Comparison of ENCODE assay signal across 8 cellular contexts in the genomic region with DNA sequence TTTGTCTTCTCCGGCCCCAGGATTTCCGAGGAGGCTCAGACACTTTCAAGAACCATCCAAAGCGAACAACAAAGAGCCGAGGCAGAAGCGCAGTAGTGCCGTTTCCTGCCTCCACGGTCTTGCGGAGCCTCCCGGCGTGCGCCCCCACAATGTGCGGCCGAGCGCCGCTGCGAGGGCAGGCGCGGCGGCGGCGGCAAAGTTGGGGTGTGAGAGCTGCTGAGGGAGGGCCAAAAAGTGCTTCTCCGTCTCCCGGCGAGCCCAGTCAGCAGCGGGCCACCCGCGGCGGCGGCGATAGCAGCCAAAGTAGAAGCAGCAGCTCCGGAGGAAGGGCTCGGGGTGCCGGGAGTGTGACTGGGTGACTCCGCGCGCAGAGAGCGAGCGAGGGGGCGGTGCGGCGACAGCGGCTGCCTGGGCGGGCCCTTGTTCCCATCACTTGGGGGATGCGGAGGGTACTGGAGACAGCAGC.
A peak's percentile ranks its signal among the peaks of the same experiment; 100 is the strongest.
DNase-seq lines count a peak whose midpoint lies in the region; ATAC-seq and TF ChIP-seq lines count a peak whose summit lies in the region.

No MANE protein-coding gene starts in this region.

- H3K27ac Mint-ChIP-seq in WTC11, result no peak overlapping the region
- peak overlapping the region in 1 of 10 donors; percentile 37 for H3K27ac Mint-ChIP-seq in naive thymus-derived CD8-positive, alpha-beta T cell

- H3K4me3 ChIP-seq in foreskin fibroblast (ENCODE audit: low read depth in 1 of 2, low read length in 2 of 2), result peak overlapping the region; percentile 80 to 98

- no peaks in the 10 kb centered on the region for H3K9me3 Mint-ChIP-seq in WTC11
- peaks cover 0 to 9% (median 0%) of the 10 kb centered on the region in 9 donors for H3K9me3 Mint-ChIP-seq in naive thymus-derived CD8-positive, alpha-beta T cell

- TF ChIP-seq CTCF in WTC11 (IDR thresholded peaks at IDR 0.05) (no peak), foreskin fibroblast (IDR thresholded peaks at IDR 0.05; ENCODE audit: low read depth, low read length) (peak; percentile 16)

- peak; percentile 62 for ATAC-seq in HG03432 (IDR thresholded peaks at IDR 0.05; ENCODE audit: unreplicated experiment)
- ATAC-seq in WTC11, result peak; percentile 55
- peak; percentile 67 to 77 for ATAC-seq in naive thymus-derived CD8-positive, alpha-beta T cell
- ATAC-seq in GM18873 (IDR thresholded peaks at IDR 0.05; ENCODE audit: low FRiP score, unreplicated experiment), result no peak

- no peaks in the 10 kb centered on the region for H3K36me3 Mint-ChIP-seq in WTC11
- peaks cover 0 to 3% (median 0%) of the 10 kb centered on the region in 3 donors for H3K36me3 Mint-ChIP-seq in naive thymus-derived CD8-positive, alpha-beta T cell

- H3K4me1 Mint-ChIP-seq in WTC11, result peaks cover 29% of the 10 kb centered on the region
- H3K4me1 Mint-ChIP-seq in naive thymus-derived CD8-positive, alpha-beta T cell, result peaks cover 4 to 8% (median 6%) of the 10 kb centered on the region in 4 donors

- H3K4me3 Mint-ChIP-seq in WTC11, result no peak overlapping the region
- H3K4me3 Mint-ChIP-seq in naive thymus-derived CD8-positive, alpha-beta T cell, result no peak overlapping the region

- no peaks in the 10 kb centered on the region for H3K27me3 Mint-ChIP-seq in WTC11 (ENCODE audit: low read depth)
- peaks cover 5 to 21% (median 9%) of the 10 kb centered on the region in 5 donors for H3K27me3 Mint-ChIP-seq in naive thymus-derived CD8-positive, alpha-beta T cell

- CTCF ChIA-PET in WTC11 (lab: Charles Lee), result interaction anchor here (0.7 to 1.6 kb wide), 5 partner anchors 67 to 387 kb away, joined by 3 to 5 read pairs (median 4); no protein-coding TSS in a partner anchor

- POLR2A ChIA-PET in WTC11 (lab: Charles Lee), result interaction anchor here (1.4 to 1.8 kb wide), 2 partner anchors 21 to 25 kb away, joined by 4 to 6 read pairs; no protein-coding TSS in a partner anchor
- POLR2A ChIA-PET in naive thymus-derived CD8-positive, alpha-beta T cell (lab: Charles Lee), result no interaction called here

- DNase-seq in DMS 273 (lab: John Stamatoyannopoulos, UW; ENCODE audit: unreplicated experiment), result peak; percentile 80
- DNase-seq in DMS 273 treated with DMSO at 0.1 percent for 48 hours (lab: John Stamatoyannopoulos, UW), result no peak
- DNase-seq in WTC11 (ENCODE audit: low spot score), result peak; percentile 65
- peak; percentile 72 to 89 for DNase-seq in foreskin fibroblast
- DNase-seq in naive thymus-derived CD8-positive, alpha-beta T cell, result peak in 9 of 10 donors; percentile 1 to 65 (median 33)
- DNase-seq in effector CD4-positive, alpha-beta T cell, result no peak

TF ChIP-seq in WTC11, 78 proteins besides CTCF, POLR2A, EP300 and RAD21:
- TF ChIP-seq FOXP1 (CRISPR knock-in tag; IDR thresholded peaks at IDR 0.05; ENCODE audit: borderline replicate concordance) (peak; percentile 76), FOXK1 (CRISPR knock-in tag; IDR thresholded peaks at IDR 0.05) (peak; percentile 36; the same call in 1 of the 2 replicates), IRF2 (CRISPR knock-in tag; IDR thresholded peaks at IDR 0.05; ENCODE audit: borderline replicate concordance, low read depth) (no peak), JUN (CRISPR knock-in tag; IDR thresholded peaks at IDR 0.05) (0 out of 2 replicates have a peak, but pooled peaks have one; percentile 11), KAT7 (CRISPR knock-in tag; IDR thresholded peaks at IDR 0.05; ENCODE audit: borderline replicate concordance) (peak; percentile 94; the same call in 1 of the 2 replicates), NFE2L1 (CRISPR knock-in tag; IDR thresholded peaks at IDR 0.05) (no peak), OVOL2 (CRISPR knock-in tag; IDR thresholded peaks at IDR 0.05; ENCODE audit: borderline replicate concordance) (no peak), NFATC4 (CRISPR knock-in tag; IDR thresholded peaks at IDR 0.05) (no peak), ZNF396 (CRISPR knock-in tag; IDR thresholded peaks at IDR 0.05; ENCODE audit: borderline replicate concordance) (no peak), MYBL2 (CRISPR knock-in tag; IDR thresholded peaks at IDR 0.05) (peak; percentile 74; the same call in 1 of the 2 replicates), HMGXB4 (CRISPR knock-in tag; IDR thresholded peaks at IDR 0.05) (peak; percentile 83), HMGA2 (CRISPR knock-in tag; IDR thresholded peaks at IDR 0.05) (no peak), GABPB1 (CRISPR knock-in tag; IDR thresholded peaks at IDR 0.05) (no peak), RELA (CRISPR knock-in tag; IDR thresholded peaks at IDR 0.05; ENCODE audit: borderline replicate concordance) (peak; percentile 56; the same call in 1 of the 2 replicates)
- TF ChIP-seq, protein P1, sequence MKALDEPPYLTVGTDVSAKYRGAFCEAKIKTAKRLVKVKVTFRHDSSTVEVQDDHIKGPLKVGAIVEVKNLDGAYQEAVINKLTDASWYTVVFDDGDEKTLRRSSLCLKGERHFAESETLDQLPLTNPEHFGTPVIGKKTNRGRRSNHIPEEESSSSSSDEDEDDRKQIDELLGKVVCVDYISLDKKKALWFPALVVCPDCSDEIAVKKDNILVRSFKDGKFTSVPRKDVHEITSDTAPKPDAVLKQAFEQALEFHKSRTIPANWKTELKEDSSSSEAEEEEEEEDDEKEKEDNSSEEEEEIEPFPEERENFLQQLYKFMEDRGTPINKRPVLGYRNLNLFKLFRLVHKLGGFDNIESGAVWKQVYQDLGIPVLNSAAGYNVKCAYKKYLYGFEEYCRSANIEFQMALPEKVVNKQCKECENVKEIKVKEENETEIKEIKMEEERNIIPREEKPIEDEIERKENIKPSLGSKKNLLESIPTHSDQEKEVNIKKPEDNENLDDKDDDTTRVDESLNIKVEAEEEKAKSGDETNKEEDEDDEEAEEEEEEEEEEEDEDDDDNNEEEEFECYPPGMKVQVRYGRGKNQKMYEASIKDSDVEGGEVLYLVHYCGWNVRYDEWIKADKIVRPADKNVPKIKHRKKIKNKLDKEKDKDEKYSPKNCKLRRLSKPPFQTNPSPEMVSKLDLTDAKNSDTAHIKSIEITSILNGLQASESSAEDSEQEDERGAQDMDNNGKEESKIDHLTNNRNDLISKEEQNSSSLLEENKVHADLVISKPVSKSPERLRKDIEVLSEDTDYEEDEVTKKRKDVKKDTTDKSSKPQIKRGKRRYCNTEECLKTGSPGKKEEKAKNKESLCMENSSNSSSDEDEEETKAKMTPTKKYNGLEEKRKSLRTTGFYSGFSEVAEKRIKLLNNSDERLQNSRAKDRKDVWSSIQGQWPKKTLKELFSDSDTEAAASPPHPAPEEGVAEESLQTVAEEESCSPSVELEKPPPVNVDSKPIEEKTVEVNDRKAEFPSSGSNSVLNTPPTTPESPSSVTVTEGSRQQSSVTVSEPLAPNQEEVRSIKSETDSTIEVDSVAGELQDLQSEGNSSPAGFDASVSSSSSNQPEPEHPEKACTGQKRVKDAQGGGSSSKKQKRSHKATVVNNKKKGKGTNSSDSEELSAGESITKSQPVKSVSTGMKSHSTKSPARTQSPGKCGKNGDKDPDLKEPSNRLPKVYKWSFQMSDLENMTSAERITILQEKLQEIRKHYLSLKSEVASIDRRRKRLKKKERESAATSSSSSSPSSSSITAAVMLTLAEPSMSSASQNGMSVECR (CRISPR knock-in tag; IDR thresholded peaks at IDR 0.05; ENCODE audit: borderline replicate concordance), result peak; percentile 58; the same call in 1 of the 2 replicates
- TF ChIP-seq, protein P2, sequence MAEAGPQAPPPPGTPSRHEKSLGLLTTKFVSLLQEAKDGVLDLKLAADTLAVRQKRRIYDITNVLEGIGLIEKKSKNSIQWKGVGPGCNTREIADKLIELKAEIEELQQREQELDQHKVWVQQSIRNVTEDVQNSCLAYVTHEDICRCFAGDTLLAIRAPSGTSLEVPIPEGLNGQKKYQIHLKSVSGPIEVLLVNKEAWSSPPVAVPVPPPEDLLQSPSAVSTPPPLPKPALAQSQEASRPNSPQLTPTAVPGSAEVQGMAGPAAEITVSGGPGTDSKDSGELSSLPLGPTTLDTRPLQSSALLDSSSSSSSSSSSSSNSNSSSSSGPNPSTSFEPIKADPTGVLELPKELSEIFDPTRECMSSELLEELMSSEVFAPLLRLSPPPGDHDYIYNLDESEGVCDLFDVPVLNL (CRISPR knock-in tag; IDR thresholded peaks at IDR 0.05; ENCODE audit: borderline replicate concordance, low read depth), result no peak
TF ChIP-seq in WTC11: peak in this region for 8.

Comparison
In these comparisons a context has a peak if more than half of its experiments do, and no peak if none do; other contexts are left out.
1. DNase-seq: peak in DMS 273 (single experiment), WTC11 (single experiment), foreskin fibroblast (2 of 2) and naive thymus-derived CD8-positive, alpha-beta T cell (9 of 10); none in DMS 273 treated with DMSO at 0.1 percent for 48 hours (single experiment) and effector CD4-positive, alpha-beta T cell (single experiment).